18 cellular contexts compared by ENCODE assay signal in the genomic region with DNA sequence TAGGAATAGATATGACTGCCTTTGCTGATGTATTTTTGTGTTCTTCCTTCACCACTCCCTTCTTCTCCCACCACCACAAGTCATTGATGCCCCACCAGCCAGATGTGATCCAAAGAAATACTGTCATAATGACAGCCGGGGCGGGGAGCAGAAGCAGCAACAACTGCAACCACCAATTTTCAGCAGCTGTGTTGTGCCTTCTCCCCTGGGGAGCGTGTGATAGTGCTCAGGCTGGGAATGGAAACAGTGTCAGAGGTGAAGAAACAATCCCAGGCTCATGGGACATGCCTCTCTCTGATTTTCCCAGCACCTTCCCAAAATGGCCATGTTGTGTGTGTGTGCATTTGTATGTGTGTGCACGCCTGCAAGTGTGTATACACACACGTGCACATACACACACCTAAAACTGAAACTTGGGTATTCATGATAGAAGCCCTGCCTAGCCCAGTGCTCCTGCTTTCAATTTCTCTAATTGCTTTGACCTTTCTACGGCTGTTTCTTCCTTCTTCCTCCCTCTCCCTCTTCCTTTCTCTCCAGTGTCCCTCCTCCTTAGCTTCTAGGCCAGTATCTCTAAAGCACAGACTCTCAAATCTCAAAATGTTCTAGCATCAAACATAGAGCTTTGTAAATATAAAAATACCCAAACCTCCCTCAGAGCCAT.
A peak's percentile ranks its signal among the peaks of the same experiment; 100 is the strongest.
DNase-seq lines count a peak whose midpoint lies in the region; ATAC-seq and TF ChIP-seq lines count a peak whose summit lies in the region.
"Had no signal": no experiment of that assay in that cellular context is flagged by ENCODE, and none has a peak within 500 bp of the region (broad histone marks: within the 10 kb centered on the region; RNA-seq: fewer than 3 reads in every experiment).

No MANE protein-coding gene starts in this region.

- WGBS in esophagus muscularis mucosa: 84% methylated on average over 6 of the region's 6 CpGs

- ATAC-seq in left colon (peak; percentile 67), sciatic nerve (peak; percentile 83), GM18498 (IDR thresholded peaks at IDR 0.05; ENCODE audit: unreplicated experiment) (no peak)
- ATAC-seq: activated CD8-positive, alpha-beta T cell treated with anti-CD3 and anti-CD28 coated beads for 36 hours; SK-N-SH treated with all-trans-retinoic acid at 6 μM for 48 hours had no signal

- intact Hi-C loops in esophagus muscularis mucosa (cut with DNase I) (no loop called here), left colon (cut with DNase I, micrococcal nuclease) (no loop called here), sciatic nerve (cut with DNase I) (no loop called here), uterus (cut with DNase I; ENCODE audit: low total_unique reads) (no loop called here)

- H3K4me3 ChIP-seq in esophagus muscularis mucosa (no peak overlapping the region), uterus (no peak overlapping the region)
- H3K4me3 ChIP-seq: right lobe of liver had no signal

- H3K27me3 ChIP-seq in esophagus muscularis mucosa (no peaks in the 10 kb centered on the region), uterus (no peaks in the 10 kb centered on the region)
- H3K27me3 ChIP-seq: right lobe of liver had no signal

- H3K27ac ChIP-seq in esophagus muscularis mucosa (replicated peaks in 1 of 4) (peak overlapping the region in 3 of 4 donors; percentile 4 to 62 (median 43)), uterus (peak overlapping the region; percentile 58 to 62)
- H3K27ac ChIP-seq: right lobe of liver had no signal

- H3K9me3 ChIP-seq in esophagus muscularis mucosa (no peaks in the 10 kb centered on the region), uterus (no peaks in the 10 kb centered on the region)
- H3K9me3 ChIP-seq: right lobe of liver had no signal

- TF ChIP-seq POLR2A in esophagus muscularis mucosa (IDR thresholded peaks at IDR 0.05; ENCODE audit: low read depth) (no peak), uterus (IDR thresholded peaks at IDR 0.05) (no peak)

- TF ChIP-seq CTCF in esophagus muscularis mucosa (IDR thresholded peaks at IDR 0.05) (no peak), uterus (IDR thresholded peaks at IDR 0.05) (no peak)

- DNase-seq in esophagus muscularis mucosa (ENCODE audit: extremely low spot score) (no peak), left colon (no peak), sciatic nerve (ENCODE audit: low spot score) (no peak), uterus (no peak), NCI-H226 (no peak)
- no peak for DNase-seq in stimulated activated CD4-positive, alpha-beta T cell treated with anti-CD3 and anti-CD28 coated beads, Interleukin-4, amount 100 ng/mL, for 4 hours
- DNase-seq: activated CD8-positive, alpha-beta T cell treated with anti-CD3 and anti-CD28 coated beads for 36 hours; activated naive CD4-positive, alpha-beta T cell treated with anti-CD3 and anti-CD28 coated beads for 36 hours; DND-41; foreskin melanocyte; NCI-H187; nucleus accumbens; right lobe of liver; stimulated activated CD4-positive, alpha-beta T cell treated with anti-CD3 and anti-CD28 coated beads, Interleukin-2, amount 100 ng/mL, for 24 hours; stimulated activated naive CD4-positive, alpha-beta T cell; T1000 had no signal

- TF ChIP-seq EP300 in esophagus muscularis mucosa (IDR thresholded peaks at IDR 0.05): no peak

- peaks cover 0 to 36% (median 11%) of the 10 kb centered on the region in 4 donors for H3K36me3 ChIP-seq in esophagus muscularis mucosa
- H3K36me3 ChIP-seq in uterus: no peaks in the 10 kb centered on the region
- H3K36me3 ChIP-seq: right lobe of liver had no signal

- H3K4me1 ChIP-seq in esophagus muscularis mucosa (peaks cover 42 to 48% (median 43%) of the 10 kb centered on the region in 4 donors), uterus (peaks cover 0 to 4% of the 10 kb centered on the region in 2 donors)
